In genomic region chr6:152308306-152308705, GRCh38 we compare ENCODE assay signal across 16 cellular contexts.
DNase-seq lines count a peak whose midpoint lies in the region; ATAC-seq and TF ChIP-seq lines count a peak whose summit lies in the region.
"Had no signal": no experiment of that assay in that cellular context is flagged by ENCODE, and none has a peak within 500 bp of the region (broad histone marks: within the 10 kb centered on the region; RNA-seq: fewer than 3 reads in every experiment).

No MANE protein-coding gene starts in this region.

- no peak overlapping the region for H3K4me3 ChIP-seq in left lung
- no peak overlapping the region for H3K4me3 ChIP-seq in trophoblast cell (ENCODE audit: low read depth, low read length)
- H3K4me3 ChIP-seq: A549 had no signal

- DNase-seq in NCI-H510A treated with DMSO at 0.1 percent for 48 hours (lab: John Stamatoyannopoulos, UW) (peak; percentile 17), NCI-H510A (lab: John Stamatoyannopoulos, UW) (no peak), left lung (no peak), trophoblast cell (peak; percentile 75 to 86), anterior cingulate cortex (lab: John Stamatoyannopoulos, UW) (no peak), WTC11 (ENCODE audit: low spot score) (no peak)
- DNase-seq: AML-193; CD4-positive, alpha-beta memory T cell; DMS153; DMS79 treated with DMSO at 0.1 percent for 48 hours; GF-D8; HCEC 1CT had no signal

- H3K9ac ChIP-seq in trophoblast cell (ENCODE audit: low read length): no peak overlapping the region

- ATAC-seq in left lung (peak; percentile 23), WTC11 (no peak), GM18867 (IDR thresholded peaks at IDR 0.05; ENCODE audit: unreplicated experiment) (no peak)
- ATAC-seq: A549 had no signal

- H3K4me2 ChIP-seq in trophoblast cell (ENCODE audit: low read length): no peak overlapping the region
- H3K4me2 ChIP-seq: A549 had no signal

- H3K27ac Mint-ChIP-seq in WTC11: no peak overlapping the region

- H3K18ac ChIP-seq in trophoblast cell (ENCODE audit: low read length): no peak overlapping the region

- H3K9me3 Mint-ChIP-seq in WTC11: no peaks in the 10 kb centered on the region
- H3K9me3 Mint-ChIP-seq: CD4-positive, alpha-beta memory T cell had no signal

- no peaks in the 10 kb centered on the region for H3K4me1 Mint-ChIP-seq in WTC11

- H3K36me3 Mint-ChIP-seq in WTC11: no peaks in the 10 kb centered on the region
- H3K36me3 Mint-ChIP-seq: CD4-positive, alpha-beta memory T cell had no signal

- H3K4me1 ChIP-seq in left lung (no peaks in the 10 kb centered on the region), trophoblast cell (ENCODE audit: control insufficient read depth in 1 of 2, insufficient read depth in 2 of 2, low read length in 2 of 2) (no peaks in the 10 kb centered on the region)
- H3K4me1 ChIP-seq: A549 had no signal

- H3K23ac ChIP-seq in trophoblast cell (ENCODE audit: low read length): no peak overlapping the region

- no peaks in the 10 kb centered on the region for H3K79me2 ChIP-seq in trophoblast cell (ENCODE audit: control insufficient read depth, insufficient read depth, low read length, poor library complexity)

- H2BK5ac ChIP-seq in trophoblast cell (ENCODE audit: low read depth, low read length, poor library complexity): no peak overlapping the region

- TF ChIP-seq CTCF in left lung (IDR thresholded peaks at IDR 0.05) (no peak), WTC11 (IDR thresholded peaks at IDR 0.05) (no peak)

- H3K14ac ChIP-seq in trophoblast cell (ENCODE audit: low read length): no peak overlapping the region

- no peak overlapping the region for H4K12ac ChIP-seq in trophoblast cell (ENCODE audit: low read depth, low read length)

- H3K36me3 ChIP-seq in left lung: peaks cover 3 to 88% of the 10 kb centered on the region in 2 donors
- peaks cover 0 to 2% of the 10 kb centered on the region in 2 experiments for H3K36me3 ChIP-seq in trophoblast cell (ENCODE audit: control insufficient read depth in 1 of 2, insufficient read depth in 2 of 2, low read length in 2 of 2)

- no peaks in the 10 kb centered on the region for H3K9me3 ChIP-seq in left lung
- H3K9me3 ChIP-seq in trophoblast cell (ENCODE audit: insufficient read depth, low read depth, low read length): no peaks in the 10 kb centered on the region
- H3K9me3 ChIP-seq: A549 had no signal

- no peak overlapping the region for H3K4me3 Mint-ChIP-seq in WTC11
- H3K4me3 Mint-ChIP-seq: CD4-positive, alpha-beta memory T cell had no signal

- no peak overlapping the region for H2AFZ ChIP-seq in trophoblast cell (ENCODE audit: insufficient read depth, low read length, poor library complexity)

- intact Hi-C loops in left lung (cut with DNase I): no loop called here

- H4K8ac ChIP-seq in trophoblast cell (ENCODE audit: low read depth, low read length): no peak overlapping the region

- no peak overlapping the region for H4K91ac ChIP-seq in trophoblast cell (ENCODE audit: low read depth, low read length)

- no CpG with 5 or more reads among the region's 5 CpGs for WGBS in trophoblast cell (ENCODE audit: extremely low coverage, insufficient coverage, insufficient read length)

- no peak overlapping the region for H3K4ac ChIP-seq in trophoblast cell (ENCODE audit: low read depth, low read length)

- H2AK5ac ChIP-seq in trophoblast cell (ENCODE audit: low read length): no peak overlapping the region

- H3K27ac ChIP-seq in left lung (no peak overlapping the region), trophoblast cell (ENCODE audit: low read depth, low read length) (no peak overlapping the region)
- H3K27ac ChIP-seq: 22Rv1, A549, C4-2B had no signal

- H3K27me3 ChIP-seq in left lung (no peaks in the 10 kb centered on the region), trophoblast cell (ENCODE audit: insufficient read depth, low read length) (no peaks in the 10 kb centered on the region)

- CTCF ChIA-PET in WTC11 (lab: Charles Lee): interaction anchor here (0.6 to 0.7 kb wide), 2 partner anchors 9 to 15 kb away, joined by 3 to 4 read pairs; no protein-coding TSS in a partner anchor

- H3K27me3 Mint-ChIP-seq in WTC11 (ENCODE audit: low read depth): no peaks in the 10 kb centered on the region
- H3K27me3 Mint-ChIP-seq: CD4-positive, alpha-beta memory T cell had no signal

- H3K79me1 ChIP-seq in trophoblast cell (ENCODE audit: low read length): no peaks in the 10 kb centered on the region

- no peak overlapping the region for H2BK12ac ChIP-seq in trophoblast cell (ENCODE audit: low read length)

- H2BK120ac ChIP-seq in trophoblast cell (ENCODE audit: insufficient read depth, low read length, poor library complexity): no peak overlapping the region

- POLR2A ChIA-PET in WTC11 (lab: Charles Lee): interaction anchor here (0.6 kb wide), 1 partner anchor 479 kb away, joined by 3 read pairs; no protein-coding TSS in a partner anchor

TF ChIP-seq in WTC11, 78 proteins besides CTCF, POLR2A, EP300 and RAD21:
- TF ChIP-seq ETV6 (CRISPR knock-in tag; IDR thresholded peaks at IDR 0.05) (no peak), ESRRA (CRISPR knock-in tag; IDR thresholded peaks at IDR 0.05; ENCODE audit: borderline replicate concordance) (no peak), SMAD4 (CRISPR knock-in tag; IDR thresholded peaks at IDR 0.05) (no peak), ZNF121 (CRISPR knock-in tag; IDR thresholded peaks at IDR 0.05) (no peak), FOXJ3 (CRISPR knock-in tag; IDR thresholded peaks at IDR 0.05; ENCODE audit: borderline replicate concordance) (no peak), NFE2L1 (CRISPR knock-in tag; IDR thresholded peaks at IDR 0.05) (no peak), ZBTB21 (CRISPR knock-in tag; IDR thresholded peaks at IDR 0.05; ENCODE audit: borderline replicate concordance) (no peak), FOXP1 (CRISPR knock-in tag; IDR thresholded peaks at IDR 0.05; ENCODE audit: borderline replicate concordance) (no peak), TEAD4 (CRISPR knock-in tag; IDR thresholded peaks at IDR 0.05) (no peak), ZNF416 (CRISPR knock-in tag; IDR thresholded peaks at IDR 0.05) (no peak), USF2 (CRISPR knock-in tag; IDR thresholded peaks at IDR 0.05) (no peak), ZNF281 (CRISPR knock-in tag; IDR thresholded peaks at IDR 0.05) (no peak), E2F1 (CRISPR knock-in tag; IDR thresholded peaks at IDR 0.05) (no peak), E2F5 (CRISPR knock-in tag; IDR thresholded peaks at IDR 0.05) (no peak), ZNF671 (CRISPR knock-in tag; IDR thresholded peaks at IDR 0.05) (no peak), ZNF263 (CRISPR knock-in tag; IDR thresholded peaks at IDR 0.05; ENCODE audit: low read depth) (no peak), ZNF138 (CRISPR knock-in tag; conservative IDR thresholded peaks at IDR 0.05) (no peak)

Comparison
In these comparisons a context has a peak if more than half of its experiments do, and no peak if none do; other contexts are left out.
1. DNase-seq: peak in NCI-H510A treated with DMSO at 0.1 percent for 48 hours (single experiment) and trophoblast cell (2 of 2); none in NCI-H510A (single experiment), left lung (0 of 2), anterior cingulate cortex (0 of 58) and WTC11 (single experiment).